ENCODE assay signal across 25 cellular contexts in the genomic region with DNA sequence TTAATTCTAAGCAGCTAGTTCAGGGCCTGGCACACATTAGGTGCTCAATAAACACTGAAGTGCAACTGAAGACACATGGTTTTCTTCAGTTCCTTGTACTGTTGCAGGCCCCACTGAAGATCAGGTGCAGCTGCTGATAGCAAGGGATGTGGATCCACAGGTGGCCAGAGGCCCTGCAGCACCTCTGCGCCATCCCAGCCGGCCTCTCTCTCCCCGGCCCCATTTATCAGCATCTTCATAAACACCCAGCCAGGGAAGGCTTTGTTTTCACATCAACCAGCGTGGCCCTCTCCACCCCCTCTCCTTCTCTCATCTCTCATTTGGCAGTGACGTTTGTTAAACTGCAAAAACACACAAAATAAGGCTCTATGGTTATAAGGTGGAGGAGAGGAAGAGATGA.
"Had no signal": no experiment of that assay in that cellular context is flagged by ENCODE, and none has a peak within 500 bp of the region (broad histone marks: within the 10 kb centered on the region; RNA-seq: fewer than 3 reads in every experiment).

No MANE protein-coding gene starts in this region.

- DNase-seq: activated CD4-positive, alpha-beta memory T cell treated with anti-CD3 and anti-CD28 coated beads, Interleukin-2, amount 10 ng/mL, durations not matched to agents 7 days and 5 days; activated CD4-positive, alpha-beta T cell treated with anti-CD3 and anti-CD28 coated beads for 1 hour; activated CD4-positive, alpha-beta T cell treated with anti-CD3 and anti-CD28 coated beads for 4 hours; activated CD4-positive, alpha-beta T cell treated with anti-CD3 and anti-CD28 coated beads, Interleukin-2, amount 10 ng/mL, durations not matched to agents 7 days and 5 days; activated CD4-positive, alpha-beta T cell treated with anti-CD3 and anti-CD28 coated beads, Interleukin-2, amount 50 U/mL, for 4 hours; activated effector memory CD4-positive, alpha-beta T cell treated with Interleukin-2 at 50 U/mL for 16 hours; activated gamma-delta T cell treated with Interleukin-2 at 50 U/mL for 16 hours; activated naive CD4-positive, alpha-beta T cell treated with anti-CD3 and anti-CD28 coated beads, Interleukin-2, amount 50 U/mL, for 16 hours; activated naive CD4-positive, alpha-beta T cell treated with Interleukin-2 at 50 U/mL for 16 hours; activated T-cell treated with anti-CD3 and anti-CD28 coated beads, Interleukin-2, amount 50 U/mL, for 4 hours; amniotic stem cell; anterior cingulate cortex; caudate nucleus; cortex of kidney; dermis blood vessel endothelial cell; effector CD4-positive, alpha-beta T cell; effector memory CD8-positive, alpha-beta T cell; esophagus squamous epithelium; foreskin melanocyte; heart right ventricle; T-helper 2 cell had no signal

- H3K36me3 ChIP-seq: esophagus squamous epithelium, gastroesophageal sphincter, heart right ventricle had no signal

- H3K9me3 ChIP-seq: esophagus squamous epithelium, gastroesophageal sphincter, heart right ventricle had no signal

- H3K4me1 ChIP-seq: esophagus squamous epithelium had no signal

- H3K9me3 Mint-ChIP-seq: activated CD4-positive, alpha-beta T cell treated with anti-CD3 and anti-CD28 coated beads, Interleukin-2, amount 10 ng/mL, durations not matched to agents 7 days and 5 days; activated T-cell treated with anti-CD3 and anti-CD28 coated beads, Interleukin-2, amount 50 U/mL, for 4 hours; effector memory CD8-positive, alpha-beta T cell had no signal

- H3K27me3 Mint-ChIP-seq: activated CD4-positive, alpha-beta memory T cell treated with anti-CD3 and anti-CD28 coated beads, Interleukin-2, amount 10 ng/mL, durations not matched to agents 7 days and 5 days; activated CD4-positive, alpha-beta T cell treated with anti-CD3 and anti-CD28 coated beads, Interleukin-2, amount 10 ng/mL, durations not matched to agents 7 days and 5 days had no signal

- H3K4me3 Mint-ChIP-seq: activated CD4-positive, alpha-beta memory T cell treated with anti-CD3 and anti-CD28 coated beads, Interleukin-2, amount 10 ng/mL, durations not matched to agents 7 days and 5 days; activated CD4-positive, alpha-beta T cell treated with anti-CD3 and anti-CD28 coated beads, Interleukin-2, amount 10 ng/mL, durations not matched to agents 7 days and 5 days; activated naive CD8-positive, alpha-beta T cell; activated T-cell treated with anti-CD3 and anti-CD28 coated beads, Interleukin-2, amount 50 U/mL, for 4 hours; activated T-helper 17 cell treated with anti-CD3 and anti-CD28 coated beads, Interleukin-2, amount 50 U/mL, for 72 hours; effector memory CD8-positive, alpha-beta T cell had no signal

- H3K4me1 Mint-ChIP-seq: activated CD4-positive, alpha-beta memory T cell treated with anti-CD3 and anti-CD28 coated beads, Interleukin-2, amount 10 ng/mL, durations not matched to agents 7 days and 5 days; activated CD4-positive, alpha-beta T cell treated with anti-CD3 and anti-CD28 coated beads, Interleukin-2, amount 10 ng/mL, durations not matched to agents 7 days and 5 days; activated T-helper 17 cell treated with anti-CD3 and anti-CD28 coated beads, Interleukin-2, amount 50 U/mL, for 72 hours had no signal

- H3K27ac Mint-ChIP-seq: activated CD4-positive, alpha-beta memory T cell treated with anti-CD3 and anti-CD28 coated beads, Interleukin-2, amount 10 ng/mL, durations not matched to agents 7 days and 5 days; activated CD4-positive, alpha-beta T cell treated with anti-CD3 and anti-CD28 coated beads, Interleukin-2, amount 10 ng/mL, durations not matched to agents 7 days and 5 days; activated naive CD8-positive, alpha-beta T cell; activated T-helper 17 cell treated with anti-CD3 and anti-CD28 coated beads, Interleukin-2, amount 50 U/mL, for 72 hours; effector memory CD8-positive, alpha-beta T cell had no signal

- H3K36me3 Mint-ChIP-seq: activated naive CD8-positive, alpha-beta T cell had no signal

- H3K4me3 ChIP-seq: esophagus squamous epithelium, gastroesophageal sphincter, heart right ventricle had no signal

- ATAC-seq: activated T-cell treated with anti-CD3 and anti-CD28 coated beads, Interleukin-2, amount 50 U/mL, for 4 hours; activated T-helper 17 cell treated with anti-CD3 and anti-CD28 coated beads, Interleukin-2, amount 50 U/mL, for 72 hours; effector memory CD8-positive, alpha-beta T cell; gastroesophageal sphincter; heart right ventricle had no signal

- H3K27ac ChIP-seq: epithelial cell of prostate, esophagus squamous epithelium, gastroesophageal sphincter, heart right ventricle had no signal
